ENCODE assay signal across 19 cellular contexts in the genomic region with DNA sequence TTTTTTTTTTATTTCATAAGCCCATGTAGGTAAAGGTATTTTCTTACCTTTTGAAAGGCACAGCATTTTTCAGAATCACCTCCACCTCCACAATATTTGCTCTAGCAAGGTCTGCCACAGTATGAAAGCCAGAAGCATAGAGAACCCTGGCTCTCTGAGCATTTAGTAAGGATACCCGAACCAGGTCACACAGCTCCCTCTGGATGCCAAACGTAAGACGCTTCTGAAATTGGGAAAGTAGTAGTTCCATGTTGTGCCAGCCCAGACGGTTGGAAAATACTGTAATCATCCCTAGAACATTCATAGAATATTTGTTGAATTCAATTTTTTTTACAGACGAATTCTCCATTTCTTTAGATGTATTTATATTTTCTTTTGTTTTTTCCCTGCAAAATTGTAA. TPM values are rescaled to one million over a fixed set of nuclear protein-coding genes. Genes with fewer than 3 reads are reported as not detected.
DNase-seq lines count a peak whose midpoint lies in the region; ATAC-seq and TF ChIP-seq lines count a peak whose summit lies in the region.
"Had no signal": no experiment of that assay in that cellular context is flagged by ENCODE, and none has a peak within 500 bp of the region (broad histone marks: within the 10 kb centered on the region; RNA-seq: fewer than 3 reads in every experiment).

No MANE protein-coding gene starts in this region.

- H3K36me3 Mint-ChIP-seq in HFFc6 (ENCODE audit: low read depth) = peaks cover 29% of the 10 kb centered on the region
- H3K36me3 Mint-ChIP-seq in nephron progenitor cell (ENCODE audit: low read depth) = peaks cover 64% of the 10 kb centered on the region
- peaks cover 52% of the 10 kb centered on the region for H3K36me3 Mint-ChIP-seq in activated CD4-positive, alpha-beta T cell treated with anti-CD3 and anti-CD28 coated beads, Interleukin-2, amount 10 ng/mL, durations not matched to agents 24 days and 14 days (ENCODE audit: low read depth)
- H3K36me3 Mint-ChIP-seq in natural killer cell treated with Interleukin-12 subunit alpha and Interleukin-12 subunit beta and Interleukin-15 and Interleukin-18, amount 100 ng/mL, for 72 hours = no peaks in the 10 kb centered on the region

- no peaks in the 10 kb centered on the region for H3K27me3 Mint-ChIP-seq in HFFc6 (ENCODE audit: insufficient read depth)
- no peaks in the 10 kb centered on the region for H3K27me3 Mint-ChIP-seq in nephron progenitor cell (ENCODE audit: low read depth, poor library complexity)
- H3K27me3 Mint-ChIP-seq in activated CD4-positive, alpha-beta T cell treated with anti-CD3 and anti-CD28 coated beads, Interleukin-2, amount 10 ng/mL, durations not matched to agents 24 days and 14 days = no peaks in the 10 kb centered on the region
- no peaks in the 10 kb centered on the region for H3K27me3 Mint-ChIP-seq in natural killer cell treated with Interleukin-12 subunit alpha and Interleukin-12 subunit beta and Interleukin-15 and Interleukin-18, amount 100 ng/mL, for 72 hours
- H3K27me3 Mint-ChIP-seq: activated naive CD4-positive, alpha-beta T cell treated with anti-CD3 and anti-CD28 coated beads, Interleukin-2, amount 50 U/mL, for 24 hours had no signal

- DNase-seq in D341Med (ENCODE audit: low spot score) (peak; percentile 25), HFFc6 (peak; percentile 18), brain microvascular endothelial cell (no peak), nephron progenitor cell (no peak), hepatic stellate cell (ENCODE audit: low spot score) (no peak)
- DNase-seq in activated CD4-positive, alpha-beta T cell treated with anti-CD3 and anti-CD28 coated beads, Interleukin-2, amount 10 ng/mL, durations not matched to agents 24 days and 14 days = no peak
- no peak for DNase-seq in natural killer cell treated with Interleukin-12 subunit alpha and Interleukin-12 subunit beta and Interleukin-15 and Interleukin-18, amount 100 ng/mL, for 72 hours (ENCODE audit: low spot score)
- DNase-seq: activated CD4-positive, CD25-positive, alpha-beta regulatory T cell treated with anti-CD3 and anti-CD28 coated beads, Interleukin-2, amount 50 U/mL, for 72 hours; activated T-cell treated with anti-CD3 and anti-CD28 coated beads, Interleukin-2, amount 50 U/mL, for 72 hours; C1 segment of cervical spinal cord; H7; kidney; NCI-H2029; RPMI8226; stimulated activated CD8-positive, alpha-beta memory T cell treated with anti-CD3 and anti-CD28 coated beads, Interleukin-4, amount 100 ng/mL, for 48 hours; upper lobe of right lung had no signal

- ATAC-seq in natural killer cell treated with Interleukin-12 subunit alpha and Interleukin-12 subunit beta and Interleukin-15 and Interleukin-18, amount 100 ng/mL, for 72 hours = no peak
- ATAC-seq: activated T-cell treated with anti-CD3 and anti-CD28 coated beads, Interleukin-2, amount 50 U/mL, for 72 hours; upper lobe of right lung had no signal

- H3K27ac Mint-ChIP-seq in HFFc6 (no peak overlapping the region), nephron progenitor cell (no peak overlapping the region)
- H3K27ac Mint-ChIP-seq in activated CD4-positive, alpha-beta T cell treated with anti-CD3 and anti-CD28 coated beads, Interleukin-2, amount 10 ng/mL, durations not matched to agents 24 days and 14 days = no peak overlapping the region
- H3K27ac Mint-ChIP-seq in natural killer cell treated with Interleukin-12 subunit alpha and Interleukin-12 subunit beta and Interleukin-15 and Interleukin-18, amount 100 ng/mL, for 72 hours = no peak overlapping the region
- H3K27ac Mint-ChIP-seq: activated naive CD4-positive, alpha-beta T cell treated with anti-CD3 and anti-CD28 coated beads, Interleukin-2, amount 50 U/mL, for 24 hours; activated T-cell treated with anti-CD3 and anti-CD28 coated beads, Interleukin-2, amount 50 U/mL, for 72 hours had no signal

- intact Hi-C loops in activated CD4-positive, alpha-beta T cell treated with anti-CD3 and anti-CD28 coated beads, Interleukin-2, amount 10 ng/mL, durations not matched to agents 24 days and 14 days (cut with micrococcal nuclease) = no loop called here

- H3K27me3 ChIP-seq in brain microvascular endothelial cell (replicated peaks) = no peaks in the 10 kb centered on the region
- H3K27me3 ChIP-seq: right atrium auricular region, upper lobe of right lung had no signal

- no peak overlapping the region for H3K27ac ChIP-seq in brain microvascular endothelial cell
- H3K27ac ChIP-seq: KMS-11, right atrium auricular region, upper lobe of right lung had no signal

- H3K4me1 Mint-ChIP-seq in HFFc6 (ENCODE audit: low read depth) (0 out of 2 replicates have a peak, but pooled peaks cover 6% of the 10 kb centered on the region), nephron progenitor cell (peaks cover 7% of the 10 kb centered on the region)
- H3K4me1 Mint-ChIP-seq in activated CD4-positive, alpha-beta T cell treated with anti-CD3 and anti-CD28 coated beads, Interleukin-2, amount 10 ng/mL, durations not matched to agents 24 days and 14 days = peaks cover 2% of the 10 kb centered on the region
- no peaks in the 10 kb centered on the region for H3K4me1 Mint-ChIP-seq in natural killer cell treated with Interleukin-12 subunit alpha and Interleukin-12 subunit beta and Interleukin-15 and Interleukin-18, amount 100 ng/mL, for 72 hours (ENCODE audit: low read depth in 2 of 2)
- H3K4me1 Mint-ChIP-seq: activated naive CD4-positive, alpha-beta T cell treated with anti-CD3 and anti-CD28 coated beads, Interleukin-2, amount 50 U/mL, for 24 hours had no signal

- H3K9me3 Mint-ChIP-seq in HFFc6 (no peaks in the 10 kb centered on the region), nephron progenitor cell (no peaks in the 10 kb centered on the region)
- H3K9me3 Mint-ChIP-seq in activated CD4-positive, alpha-beta T cell treated with anti-CD3 and anti-CD28 coated beads, Interleukin-2, amount 10 ng/mL, durations not matched to agents 24 days and 14 days = no peaks in the 10 kb centered on the region
- H3K9me3 Mint-ChIP-seq in natural killer cell treated with Interleukin-12 subunit alpha and Interleukin-12 subunit beta and Interleukin-15 and Interleukin-18, amount 100 ng/mL, for 72 hours = no peaks in the 10 kb centered on the region
- H3K9me3 Mint-ChIP-seq: activated naive CD4-positive, alpha-beta T cell treated with anti-CD3 and anti-CD28 coated beads, Interleukin-2, amount 50 U/mL, for 24 hours; activated T-cell treated with anti-CD3 and anti-CD28 coated beads, Interleukin-2, amount 50 U/mL, for 72 hours had no signal

- no peak overlapping the region for H3K4me3 Mint-ChIP-seq in HFFc6
- no peak overlapping the region for H3K4me3 Mint-ChIP-seq in nephron progenitor cell
- H3K4me3 Mint-ChIP-seq in activated CD4-positive, alpha-beta T cell treated with anti-CD3 and anti-CD28 coated beads, Interleukin-2, amount 10 ng/mL, durations not matched to agents 24 days and 14 days = no peak overlapping the region
- no peak overlapping the region for H3K4me3 Mint-ChIP-seq in natural killer cell treated with Interleukin-12 subunit alpha and Interleukin-12 subunit beta and Interleukin-15 and Interleukin-18, amount 100 ng/mL, for 72 hours
- H3K4me3 Mint-ChIP-seq: activated naive CD4-positive, alpha-beta T cell treated with anti-CD3 and anti-CD28 coated beads, Interleukin-2, amount 50 U/mL, for 24 hours; activated T-cell treated with anti-CD3 and anti-CD28 coated beads, Interleukin-2, amount 50 U/mL, for 72 hours had no signal

- in situ Hi-C loops in brain microvascular endothelial cell (cut with HindIII; ENCODE audit: low pct_ligation_motif_present, low sequenced_read_pairs) = no loop called here

- no peak overlapping the region for H3K4me3 ChIP-seq in brain microvascular endothelial cell (ENCODE audit: low read depth, low read length)
- H3K4me3 ChIP-seq: right atrium auricular region, upper lobe of right lung had no signal

- H3K36me3 ChIP-seq in brain microvascular endothelial cell (replicated peaks) = no peaks in the 10 kb centered on the region
- H3K36me3 ChIP-seq: right atrium auricular region, upper lobe of right lung had no signal

- TF ChIP-seq CTCF in HFFc6 (IDR thresholded peaks at IDR 0.05) (peak; percentile 43), brain microvascular endothelial cell (IDR thresholded peaks at IDR 0.05; ENCODE audit: low read depth, low read length, missing control alignments) (peak; percentile 34), nephron progenitor cell (IDR thresholded peaks at IDR 0.05) (peak; percentile 9)

RNA-seq across cellular contexts. Expression of a gene that starts 52.4 kb away (rescaled TPM):
- total RNA-seq in HFFc6 (2021; fragmentation: NEBNext Ultra II Directional; extraction: Animal tissue kit (Norgen Biotek cat#: 25700)) = 1 to 10 TPM; 3.3 to 7.7 (median 7.0) TPM
- total RNA-seq in activated CD4-positive, alpha-beta T cell treated with anti-CD3 and anti-CD28 coated beads, Interleukin-2, amount 10 ng/mL, durations not matched to agents 24 days and 14 days = 30.3 and 31.0 TPM in 2 replicates
- total RNA-seq in natural killer cell treated with Interleukin-12 subunit alpha and Interleukin-12 subunit beta and Interleukin-15 and Interleukin-18, amount 100 ng/mL, for 72 hours = 10 to 100 TPM; 11.5 to 49.6 TPM

Comparison
In these comparisons a context has a peak if more than half of its experiments do, and no peak if none do; other contexts are left out.
1. DNase-seq: peak in D341Med (single experiment) and HFFc6 (single experiment); none in brain microvascular endothelial cell (single experiment), nephron progenitor cell (single experiment), activated CD4-positive, alpha-beta T cell treated with anti-CD3 and anti-CD28 coated beads, Interleukin-2, amount 10 ng/mL, durations not matched to agents 24 days and 14 days (single experiment), natural killer cell treated with Interleukin-12 subunit alpha and Interleukin-12 subunit beta and Interleukin-15 and Interleukin-18, amount 100 ng/mL, for 72 hours (single experiment) and hepatic stellate cell (single experiment).
2. Peak in every context shown above with its lines, with median percentiles within 50 percentile points of each other: CTCF ChIP-seq.